1 cellular context compared by ENCODE assay signal in the genomic region with DNA sequence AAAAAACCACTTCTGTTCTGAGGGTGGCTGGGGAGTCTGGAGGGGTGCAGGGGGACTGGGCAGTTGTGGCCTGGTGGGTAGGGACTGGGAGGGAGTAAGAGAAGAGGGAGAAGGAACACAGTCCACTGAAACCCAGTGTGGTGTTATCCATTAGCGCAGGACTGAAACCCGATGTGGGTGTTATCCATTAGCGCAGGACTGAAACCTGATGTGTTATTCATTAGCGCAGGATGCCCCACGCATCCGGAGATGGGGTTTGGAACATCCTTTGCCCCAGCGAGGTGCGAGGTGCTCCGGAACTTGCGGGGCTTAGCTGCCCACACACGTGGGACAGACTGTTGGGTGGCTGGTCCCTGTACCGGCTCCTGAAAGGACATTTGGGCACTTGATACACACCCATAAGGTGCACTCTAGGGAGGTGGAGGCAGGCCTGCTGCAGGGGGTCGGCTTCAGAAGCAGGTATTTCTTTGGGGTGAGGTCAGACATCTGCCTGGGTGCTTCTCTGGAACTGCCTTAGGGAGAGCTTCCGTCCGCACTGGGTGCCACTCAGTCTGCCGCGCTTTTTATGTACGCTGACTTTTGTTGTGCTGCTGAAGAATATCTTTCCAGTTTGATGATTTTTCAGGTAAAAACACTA.
TF ChIP-seq lines count a peak whose summit lies in the region.

No MANE protein-coding gene starts in this region.

TF ChIP-seq in H1, 55 proteins besides CTCF, POLR2A, EP300 and RAD21:
- TF ChIP-seq SP4 (IDR thresholded peaks at IDR 0.05; ENCODE audit: low read length), result no peak
- no peak for TF ChIP-seq RBBP5 (IDR thresholded peaks at IDR 0.05; ENCODE audit: borderline replicate concordance, low read depth, low read length)
- TF ChIP-seq TAF7 (optimal IDR thresholded peaks at IDR 0.05; ENCODE audit: borderline replicate concordance, low read depth, low read length), result no peak
- TF ChIP-seq TBP (IDR thresholded peaks at IDR 0.05; ENCODE audit: low read depth, low read length), result no peak
- TF ChIP-seq CHD2 (IDR thresholded peaks at IDR 0.05; ENCODE audit: low read length), result no peak
- TF ChIP-seq BRCA1 (IDR thresholded peaks at IDR 0.05; ENCODE audit: low read depth, low read length), result no peak
- no peak for TF ChIP-seq KDM1A (IDR thresholded peaks at IDR 0.05; ENCODE audit: borderline replicate concordance, low read length)
- no peak for TF ChIP-seq CEBPB (IDR thresholded peaks at IDR 0.05; ENCODE audit: low read depth, low read length)
- TF ChIP-seq JUND (IDR thresholded peaks at IDR 0.05; ENCODE audit: low read length), result no peak
- TF ChIP-seq MAFK (IDR thresholded peaks at IDR 0.05; ENCODE audit: low read depth, low read length), result no peak
- TF ChIP-seq SP1 (IDR thresholded peaks at IDR 0.05; ENCODE audit: low read depth, low read length), result no peak
- no peak for TF ChIP-seq KDM5A (IDR thresholded peaks at IDR 0.05; ENCODE audit: low read length)
TF ChIP-seq in H1: peak in this region for 0.
